Comparison of ENCODE assay signal across 8 cellular contexts in the genomic region with DNA sequence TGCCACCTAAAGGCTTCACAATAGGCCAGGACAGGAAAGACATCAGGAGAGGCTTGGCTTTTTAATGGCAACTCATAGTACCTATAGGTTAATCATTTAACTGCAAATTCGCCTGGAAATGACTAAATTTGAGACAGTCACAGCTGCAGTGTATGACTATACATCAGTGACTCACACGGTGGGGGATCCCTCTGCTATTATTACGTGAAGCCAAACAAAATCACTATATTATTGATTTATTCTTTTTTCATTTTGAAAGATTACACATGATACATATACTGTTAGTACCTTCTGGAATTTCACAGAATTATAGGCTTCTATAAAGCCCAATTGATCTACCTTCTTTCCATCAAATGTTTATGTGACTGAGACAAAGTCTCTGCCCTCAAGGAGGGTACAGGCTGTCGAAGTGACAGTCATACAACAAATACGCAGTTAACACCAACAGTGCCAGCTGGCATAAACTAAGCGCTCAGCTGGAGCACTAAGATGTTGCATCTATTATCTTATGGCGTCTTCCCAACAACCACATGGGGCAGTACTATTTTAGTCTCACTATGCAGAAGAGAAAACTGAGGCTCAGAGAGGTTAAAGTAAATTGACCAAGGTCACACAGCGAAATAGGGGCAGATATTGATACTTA.
DNase-seq lines count a peak whose midpoint lies in the region; ATAC-seq and TF ChIP-seq lines count a peak whose summit lies in the region.

No MANE protein-coding gene starts in this region.

- intact Hi-C loops in heart right ventricle (cut with DNase I) (loop anchor here in 2 of 10 donors (5.0 kb wide), 3 partner anchors 38 to 93 kb away; no protein-coding TSS in a partner anchor), prostate gland (cut with DNase I) (no loop called here)

- H3K36me3 ChIP-seq in heart right ventricle, result peaks cover 0 to 31% (median 0%) of the 10 kb centered on the region in 9 donors
- no peaks in the 10 kb centered on the region for H3K36me3 ChIP-seq in prostate gland

- DNase-seq in NCI-H460 (ENCODE audit: extremely low read depth, low read depth), result peak; percentile 57
- peak in 1 of 2 donors; percentile 10 for DNase-seq in heart right ventricle
- no peak for DNase-seq in KG1 (lab: John Stamatoyannopoulos, UW)
- no peak for DNase-seq in prostate gland (ENCODE audit: low spot score)
- no peak for DNase-seq in NCI-H1436 treated with DMSO at 0.1 percent for 48 hours (lab: John Stamatoyannopoulos, UW)
- DNase-seq in NCI-H2196 treated with DMSO at 0.1 percent for 48 hours (lab: John Stamatoyannopoulos, UW; ENCODE audit: unreplicated experiment), result no peak

- peak; percentile 88 for ATAC-seq in GM18505 (IDR thresholded peaks at IDR 0.05; ENCODE audit: unreplicated experiment)
- ATAC-seq in GM21717 (IDR thresholded peaks at IDR 0.05; ENCODE audit: unreplicated experiment), result peak; percentile 83
- peak in 5 of 8 donors; percentile 36 to 88 (median 69) for ATAC-seq in heart right ventricle

- peaks cover 0 to 38% (median 26%) of the 10 kb centered on the region in 9 donors for H3K4me1 ChIP-seq in heart right ventricle
- H3K4me1 ChIP-seq in prostate gland (replicated peaks), result no peaks in the 10 kb centered on the region

- H3K4me3 ChIP-seq in heart right ventricle (no peak overlapping the region), prostate gland (no peak overlapping the region)

- TF ChIP-seq POLR2A in GM18505 (IDR thresholded peaks at IDR 0.05; ENCODE audit: borderline replicate concordance, extremely low read depth, insufficient read depth, insufficient read length), result no peak
- TF ChIP-seq POLR2A in prostate gland (IDR thresholded peaks at IDR 0.05), result no peak

- H3K27ac ChIP-seq in heart right ventricle (no peak overlapping the region), prostate gland (no peak overlapping the region)

- 64 to 71% methylated on average over 8 of the region's 8 CpGs for WGBS in heart right ventricle, 2 donors
- WGBS in prostate gland, result 66% methylated on average over 8 of the region's 8 CpGs

- TF ChIP-seq CTCF in heart right ventricle (IDR thresholded peaks at IDR 0.05), result no peak
- no peak for TF ChIP-seq CTCF in prostate gland (IDR thresholded peaks at IDR 0.05)

- H3K9me3 ChIP-seq in heart right ventricle (no peaks in the 10 kb centered on the region), prostate gland (no peaks in the 10 kb centered on the region)

- H3K27me3 ChIP-seq in heart right ventricle, result no peaks in the 10 kb centered on the region
- H3K27me3 ChIP-seq in prostate gland (replicated peaks; ENCODE audit: insufficient read depth), result no peaks in the 10 kb centered on the region
